27 cellular contexts compared by ENCODE assay signal in the genomic region with DNA sequence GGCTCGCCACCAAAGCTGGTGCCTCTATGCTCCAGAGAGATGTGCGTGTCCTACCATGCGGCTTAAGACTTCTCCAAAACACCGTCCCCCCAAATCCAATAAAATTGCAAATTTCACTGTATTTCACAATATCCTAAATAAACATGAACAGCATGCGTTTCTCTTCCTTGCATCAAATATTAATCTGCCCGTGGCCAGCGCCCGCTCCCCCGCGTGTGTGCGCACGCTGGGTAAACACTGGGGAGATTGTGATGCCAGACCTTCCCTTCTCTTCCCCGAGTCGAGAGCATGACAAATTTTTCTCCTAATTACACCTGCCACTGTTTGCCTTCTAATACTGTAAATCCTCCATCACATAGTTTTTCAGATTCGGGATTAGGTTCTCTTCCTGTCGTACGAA.
DNase-seq lines count a peak whose midpoint lies in the region; ATAC-seq, FAIRE-seq and TF ChIP-seq lines count a peak whose summit lies in the region.
"Had no signal": no experiment of that assay in that cellular context is flagged by ENCODE, and none has a peak within 500 bp of the region (broad histone marks: within the 10 kb centered on the region; RNA-seq: fewer than 3 reads in every experiment).

No MANE protein-coding gene starts in this region.

- no peak overlapping the region for H3K9ac ChIP-seq in K562 (ENCODE audit: insufficient read depth in 1 of 2, low read depth in 2 of 2, low read length in 2 of 2)

- no peaks in the 10 kb centered on the region for H3K36me3 ChIP-seq in K562 (ENCODE audit: control insufficient read depth, insufficient read depth, low read length)

- no peaks in the 10 kb centered on the region for H3K27me3 Mint-ChIP-seq in stimulated activated naive CD8-positive, alpha-beta T cell treated with anti-CD3 and anti-CD28 coated beads, Interleukin-15, amount 100 ng/mL, for 72 hours
- H3K27me3 Mint-ChIP-seq: CD4-positive, alpha-beta memory T cell had no signal

- no peaks in the 10 kb centered on the region for H3K9me3 Mint-ChIP-seq in stimulated activated naive CD8-positive, alpha-beta T cell treated with anti-CD3 and anti-CD28 coated beads, Interleukin-15, amount 100 ng/mL, for 72 hours
- H3K9me3 Mint-ChIP-seq: CD4-positive, alpha-beta memory T cell; T-helper 1 cell treated with Interleukin-12 subunit alpha and Interleukin-12 subunit beta and Interleukin-4 antibody, amounts not matched to agents 30 μg/mL and 1 μg/mL, for 36 hours had no signal

- H3K4me1 ChIP-seq in K562 (replicated peaks in 1 of 2; ENCODE audit: control insufficient read depth in 2 of 2, insufficient read depth in 2 of 2, low read length in 2 of 2): no peaks in the 10 kb centered on the region; a peak in 1 of 5 replicates

- H4K20me1 ChIP-seq in K562 (replicated peaks; ENCODE audit: control insufficient read depth, insufficient read depth, low read length): peaks cover 24% of the 10 kb centered on the region; the same call in 1 of the 2 replicates

- no TSS peak for BruUV-seq in K562 (replicated peaks; lab: Mats Ljungman, UMichigan)

- H3K9me3 ChIP-seq in K562 (replicated peaks; ENCODE audit: control insufficient read depth, insufficient read depth, low read depth, low read length): no peaks in the 10 kb centered on the region; the same call in 1 of the 2 replicates

- no peak overlapping the region for H3K4me3 Mint-ChIP-seq in stimulated activated naive CD8-positive, alpha-beta T cell treated with anti-CD3 and anti-CD28 coated beads, Interleukin-15, amount 100 ng/mL, for 72 hours
- H3K4me3 Mint-ChIP-seq: CD4-positive, alpha-beta memory T cell; T-helper 1 cell treated with Interleukin-12 subunit alpha and Interleukin-12 subunit beta and Interleukin-4 antibody, amounts not matched to agents 30 μg/mL and 1 μg/mL, for 36 hours had no signal

- H3K79me2 ChIP-seq in K562 (ENCODE audit: control insufficient read depth, insufficient read depth, low read length): no peaks in the 10 kb centered on the region

- WGBS in K562 (ENCODE audit: insufficient coverage, low coverage, missing lambda C conversion rate): 4% methylated on average over 17 of the region's 17 CpGs

- POLR2A ChIA-PET in K562 (lab: Yijun Ruan, JAX): no interaction called here

- intact Hi-C loops in K562 (cut with micrococcal nuclease): no loop called here

- peaks cover 3% of the 10 kb centered on the region for H3K9me1 ChIP-seq in K562 (ENCODE audit: control insufficient read depth, insufficient read depth, low read length)

- no peak for TF ChIP-seq RAD21 in K562 (CRISPR knock-in tag; conservative IDR thresholded peaks at IDR 0.05 in 1 of 2, IDR thresholded peaks at IDR 0.05 in 1 of 2)

- no peak overlapping the region for H3K4me3 ChIP-seq in K562
- H3K4me3 ChIP-seq in foreskin fibroblast (ENCODE audit: low read depth in 1 of 2, low read length in 2 of 2): no peak overlapping the region

- no peak overlapping the region for H3K27ac ChIP-seq in K562 (ENCODE audit: extremely low read depth, low read depth, low read length)
- H3K27ac ChIP-seq: RWPE1 had no signal

- TF ChIP-seq POLR2A in K562 (conservative IDR thresholded peaks at IDR 0.05): no peak

- H3K27ac Mint-ChIP-seq in stimulated activated naive CD8-positive, alpha-beta T cell treated with anti-CD3 and anti-CD28 coated beads, Interleukin-15, amount 100 ng/mL, for 72 hours: peak overlapping the region; percentile 6 to 21
- H3K27ac Mint-ChIP-seq: T-helper 1 cell treated with Interleukin-12 subunit alpha and Interleukin-12 subunit beta and Interleukin-4 antibody, amounts not matched to agents 30 μg/mL and 1 μg/mL, for 36 hours had no signal

- FAIRE-seq in K562 (lab: Jason Lieb, UNC): no peak
- FAIRE-seq: GM12892, GM19239, H1 had no signal

- H3K27me3 ChIP-seq in K562 (ENCODE audit: control insufficient read depth in 2 of 2, insufficient read depth in 2 of 2, low read length in 2 of 2): peaks cover 42 to 75% of the 10 kb centered on the region in 2 experiments

- no peak for TF ChIP-seq EP300 in K562 (IDR thresholded peaks at IDR 0.05; ENCODE audit: low read length)

- in situ Hi-C loops in K562 (cut with MboI): no loop called here

- no peak for ATAC-seq in stimulated activated naive CD8-positive, alpha-beta T cell treated with anti-CD3 and anti-CD28 coated beads, Interleukin-15, amount 100 ng/mL, for 72 hours
- no peak for ATAC-seq in stimulated activated naive CD8-positive, alpha-beta T cell treated with anti-CD3 and anti-CD28 coated beads, Interleukin-15, Interleukin-2, amounts not matched to agents 100 U/mL and 50 U/mL, for 24 hours
- ATAC-seq in K562: no peak
- ATAC-seq: Panc1 had no signal

- CTCF ChIA-PET in K562 (lab: Yijun Ruan, JAX; ENCODE audit: low intra/inter-chr PET ratio): no interaction called here

- no peak overlapping the region for H3K4me2 ChIP-seq in K562 (ENCODE audit: insufficient read depth, low read length)

- TF ChIP-seq CTCF in K562 (IDR thresholded peaks at IDR 0.05 in 2 of 3, conservative IDR thresholded peaks at IDR 0.05 in 1 of 3; ENCODE audit: insufficient read depth in 2 of 3, low read depth in 1 of 3, low read length in 3 of 3): no peak
- TF ChIP-seq CTCF in foreskin fibroblast (IDR thresholded peaks at IDR 0.05; ENCODE audit: low read depth, low read length): no peak

- no peaks in the 10 kb centered on the region for H3K4me1 Mint-ChIP-seq in stimulated activated naive CD8-positive, alpha-beta T cell treated with anti-CD3 and anti-CD28 coated beads, Interleukin-15, amount 100 ng/mL, for 72 hours

- no peak overlapping the region for H2AFZ ChIP-seq in K562 (ENCODE audit: low read depth, low read length)

- DNase-seq in stimulated activated naive CD8-positive, alpha-beta T cell treated with anti-CD3 and anti-CD28 coated beads, Interleukin-15, amount 100 ng/mL, for 72 hours: no peak
- no peak for DNase-seq in stimulated activated naive CD8-positive, alpha-beta T cell treated with anti-CD3 and anti-CD28 coated beads, Interleukin-15, Interleukin-2, amounts not matched to agents 100 U/mL and 50 U/mL, for 24 hours
- DNase-seq in NCI-H748 (lab: John Stamatoyannopoulos, UW; ENCODE audit: unreplicated experiment) (peak; percentile 56), K562 (ENCODE audit: extremely low read depth in 1 of 4, low spot score in 3 of 4) (no peak), foreskin fibroblast (no peak), activated gamma-delta T cell (lab: John Stamatoyannopoulos, UW) (no peak), COLO829 (ENCODE audit: low spot score) (no peak)
- DNase-seq: C1 segment of cervical spinal cord; CD4-positive, alpha-beta memory T cell; DMS 273 treated with DMSO at 0.1 percent for 48 hours; DND-41; HCEC 1CT; Kasumi-1; NCI-H1105 treated with DMSO at 0.1 percent for 48 hours; NCI-H187; NCI-H2081 treated with DMSO at 0.1 percent for 48 hours; NCI-H2171 treated with DMSO at 0.1 percent for 48 hours; NCI-H345; NCI-H524; SHP77; SW 1271 had no signal

TF ChIP-seq in K562, 482 proteins besides CTCF, POLR2A, EP300 and RAD21:
- TF ChIP-seq CEBPB (tag; IDR thresholded peaks at IDR 0.05) (peak; percentile 20; the same call in 1 of the 2 replicates), ZNF311 (CRISPR knock-in tag; IDR thresholded peaks at IDR 0.05) (no peak), CEBPG (CRISPR knock-in tag; IDR thresholded peaks at IDR 0.05) (no peak), CEBPG (tag; conservative IDR thresholded peaks at IDR 0.05 in 1 of 2, IDR thresholded peaks at IDR 0.05 in 1 of 2) (0 out of 4 replicates have a peak, but pooled peaks of 1 of the 2 experiments have one; percentile 28), FOXA3 (CRISPR knock-in tag; conservative IDR thresholded peaks at IDR 0.05 in 1 of 2, IDR thresholded peaks at IDR 0.05 in 1 of 2) (peak in 1 of 2 experiments; percentile 67; a peak in 1 of 4 replicates), TAL1 (IDR thresholded peaks at IDR 0.05) (peak; percentile 50)
